In the genomic region with DNA sequence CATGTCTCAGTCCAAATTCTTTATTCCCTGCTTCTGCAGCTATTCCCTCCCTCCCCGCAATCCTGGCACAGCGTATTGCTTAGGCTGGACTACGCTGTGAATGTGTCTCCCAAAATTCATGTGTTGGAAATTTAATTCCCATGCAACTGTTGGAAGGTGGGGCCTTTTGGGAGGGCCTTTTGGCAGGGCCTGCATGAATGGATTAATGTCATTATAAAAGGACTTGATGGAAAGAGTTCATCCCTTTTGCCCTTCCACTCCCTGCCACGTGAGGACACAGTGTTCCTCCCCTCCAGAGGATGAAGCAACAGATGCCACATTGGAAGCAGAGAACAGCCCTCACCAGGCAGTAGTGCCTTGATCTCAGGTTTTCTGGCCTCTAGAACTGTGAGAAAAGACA, we compare ENCODE assay signal across 3 cellular contexts.
TF ChIP-seq lines count a peak whose summit lies in the region.

No MANE protein-coding gene starts in this region.

TF ChIP-seq in IMR-90, 13 proteins besides CTCF, POLR2A, EP300 and RAD21:
- TF ChIP-seq CEBPB (IDR thresholded peaks at IDR 0.05; ENCODE audit: low read depth, low read length) (no peak), MXI1 (IDR thresholded peaks at IDR 0.05; ENCODE audit: borderline replicate concordance, low read depth, low read length) (no peak), FOS (IDR thresholded peaks at IDR 0.05; ENCODE audit: low read depth, low read length) (no peak), NFE2L2 (IDR thresholded peaks at IDR 0.05; ENCODE audit: low read depth, low read length) (no peak), SMC3 (IDR thresholded peaks at IDR 0.05; ENCODE audit: low read depth, low read length) (no peak), RFX5 (IDR thresholded peaks at IDR 0.05; ENCODE audit: low read depth, low read length) (no peak), MAZ (IDR thresholded peaks at IDR 0.05; ENCODE audit: borderline replicate concordance, low read depth, low read length) (no peak)
- TF ChIP-seq, protein P1, sequence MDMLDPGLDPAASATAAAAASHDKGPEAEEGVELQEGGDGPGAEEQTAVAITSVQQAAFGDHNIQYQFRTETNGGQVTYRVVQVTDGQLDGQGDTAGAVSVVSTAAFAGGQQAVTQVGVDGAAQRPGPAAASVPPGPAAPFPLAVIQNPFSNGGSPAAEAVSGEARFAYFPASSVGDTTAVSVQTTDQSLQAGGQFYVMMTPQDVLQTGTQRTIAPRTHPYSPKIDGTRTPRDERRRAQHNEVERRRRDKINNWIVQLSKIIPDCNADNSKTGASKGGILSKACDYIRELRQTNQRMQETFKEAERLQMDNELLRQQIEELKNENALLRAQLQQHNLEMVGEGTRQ (IDR thresholded peaks at IDR 0.05; ENCODE audit: low read depth, low read length): no peak

TF ChIP-seq in H1, 55 proteins besides CTCF, POLR2A, EP300 and RAD21:
- no peak for TF ChIP-seq SIN3A (conservative IDR thresholded peaks at IDR 0.05 in 1 of 2, IDR thresholded peaks at IDR 0.05 in 1 of 2; ENCODE audit: low read depth in 1 of 2, low read length in 2 of 2)
- no peak for TF ChIP-seq SRF (IDR thresholded peaks at IDR 0.05; ENCODE audit: low read depth, low read length)
- TF ChIP-seq SAP30 (IDR thresholded peaks at IDR 0.05; ENCODE audit: insufficient read depth, insufficient replicate concordance, low read length): no peak
- no peak for TF ChIP-seq YY1 (IDR thresholded peaks at IDR 0.05; ENCODE audit: low read depth, low read length)

TF ChIP-seq in HepG2, 621 proteins besides CTCF, POLR2A, EP300 and RAD21:
- TF ChIP-seq POGZ (CRISPR knock-in tag; IDR thresholded peaks at IDR 0.05): no peak
- TF ChIP-seq, protein P2, sequence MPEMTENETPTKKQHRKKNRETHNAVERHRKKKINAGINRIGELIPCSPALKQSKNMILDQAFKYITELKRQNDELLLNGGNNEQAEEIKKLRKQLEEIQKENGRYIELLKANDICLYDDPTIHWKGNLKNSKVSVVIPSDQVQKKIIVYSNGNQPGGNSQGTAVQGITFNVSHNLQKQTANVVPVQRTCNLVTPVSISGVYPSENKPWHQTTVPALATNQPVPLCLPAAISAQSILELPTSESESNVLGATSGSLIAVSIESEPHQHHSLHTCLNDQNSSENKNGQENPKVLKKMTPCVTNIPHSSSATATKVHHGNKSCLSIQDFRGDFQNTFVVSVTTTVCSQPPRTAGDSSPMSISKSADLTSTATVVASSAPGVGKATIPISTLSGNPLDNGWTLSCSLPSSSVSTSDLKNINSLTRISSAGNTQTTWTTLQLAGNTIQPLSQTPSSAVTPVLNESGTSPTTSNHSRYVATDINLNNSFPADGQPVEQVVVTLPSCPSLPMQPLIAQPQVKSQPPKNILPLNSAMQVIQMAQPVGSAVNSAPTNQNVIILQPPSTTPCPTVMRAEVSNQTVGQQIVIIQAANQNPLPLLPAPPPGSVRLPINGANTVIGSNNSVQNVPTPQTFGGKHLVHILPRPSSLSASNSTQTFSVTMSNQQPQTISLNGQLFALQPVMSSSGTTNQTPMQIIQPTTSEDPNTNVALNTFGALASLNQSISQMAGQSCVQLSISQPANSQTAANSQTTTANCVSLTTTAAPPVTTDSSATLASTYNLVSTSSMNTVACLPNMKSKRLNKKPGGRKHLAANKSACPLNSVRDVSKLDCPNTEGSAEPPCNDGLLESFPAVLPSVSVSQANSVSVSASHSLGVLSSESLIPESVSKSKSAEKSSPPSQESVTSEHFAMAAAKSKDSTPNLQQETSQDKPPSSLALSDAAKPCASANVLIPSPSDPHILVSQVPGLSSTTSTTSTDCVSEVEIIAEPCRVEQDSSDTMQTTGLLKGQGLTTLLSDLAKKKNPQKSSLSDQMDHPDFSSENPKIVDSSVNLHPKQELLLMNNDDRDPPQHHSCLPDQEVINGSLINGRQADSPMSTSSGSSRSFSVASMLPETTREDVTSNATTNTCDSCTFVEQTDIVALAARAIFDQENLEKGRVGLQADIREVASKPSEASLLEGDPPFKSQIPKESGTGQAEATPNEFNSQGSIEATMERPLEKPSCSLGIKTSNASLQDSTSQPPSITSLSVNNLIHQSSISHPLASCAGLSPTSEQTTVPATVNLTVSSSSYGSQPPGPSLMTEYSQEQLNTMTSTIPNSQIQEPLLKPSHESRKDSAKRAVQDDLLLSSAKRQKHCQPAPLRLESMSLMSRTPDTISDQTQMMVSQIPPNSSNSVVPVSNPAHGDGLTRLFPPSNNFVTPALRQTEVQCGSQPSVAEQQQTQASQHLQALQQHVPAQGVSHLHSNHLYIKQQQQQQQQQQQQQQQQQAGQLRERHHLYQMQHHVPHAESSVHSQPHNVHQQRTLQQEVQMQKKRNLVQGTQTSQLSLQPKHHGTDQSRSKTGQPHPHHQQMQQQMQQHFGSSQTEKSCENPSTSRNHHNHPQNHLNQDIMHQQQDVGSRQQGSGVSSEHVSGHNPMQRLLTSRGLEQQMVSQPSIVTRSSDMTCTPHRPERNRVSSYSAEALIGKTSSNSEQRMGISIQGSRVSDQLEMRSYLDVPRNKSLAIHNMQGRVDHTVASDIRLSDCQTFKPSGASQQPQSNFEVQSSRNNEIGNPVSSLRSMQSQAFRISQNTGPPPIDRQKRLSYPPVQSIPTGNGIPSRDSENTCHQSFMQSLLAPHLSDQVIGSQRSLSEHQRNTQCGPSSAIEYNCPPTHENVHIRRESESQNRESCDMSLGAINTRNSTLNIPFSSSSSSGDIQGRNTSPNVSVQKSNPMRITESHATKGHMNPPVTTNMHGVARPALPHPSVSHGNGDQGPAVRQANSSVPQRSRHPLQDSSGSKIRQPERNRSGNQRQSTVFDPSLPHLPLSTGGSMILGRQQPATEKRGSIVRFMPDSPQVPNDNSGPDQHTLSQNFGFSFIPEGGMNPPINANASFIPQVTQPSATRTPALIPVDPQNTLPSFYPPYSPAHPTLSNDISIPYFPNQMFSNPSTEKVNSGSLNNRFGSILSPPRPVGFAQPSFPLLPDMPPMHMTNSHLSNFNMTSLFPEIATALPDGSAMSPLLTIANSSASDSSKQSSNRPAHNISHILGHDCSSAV (CRISPR knock-in tag; IDR thresholded peaks at IDR 0.05; ENCODE audit: borderline replicate concordance): no peak
- no peak for TF ChIP-seq ZNF766 (CRISPR knock-in tag; IDR thresholded peaks at IDR 0.05; ENCODE audit: borderline replicate concordance)
- TF ChIP-seq SIX4 (CRISPR knock-in tag; IDR thresholded peaks at IDR 0.05): no peak
- no peak for TF ChIP-seq ZNF772 (CRISPR knock-in tag; IDR thresholded peaks at IDR 0.05)
- no peak for TF ChIP-seq TOE1 (CRISPR knock-in tag; IDR thresholded peaks at IDR 0.05)
- no peak for TF ChIP-seq FOXJ3 (CRISPR knock-in tag; IDR thresholded peaks at IDR 0.05; ENCODE audit: borderline replicate concordance)
- no peak for TF ChIP-seq SIN3A (IDR thresholded peaks at IDR 0.05; ENCODE audit: borderline replicate concordance, low read depth, low read length)
- TF ChIP-seq ZFP82 (CRISPR knock-in tag; IDR thresholded peaks at IDR 0.05; ENCODE audit: borderline replicate concordance): no peak
- TF ChIP-seq HDAC1 (CRISPR knock-in tag; IDR thresholded peaks at IDR 0.05): no peak
- no peak for TF ChIP-seq ZNF775 (CRISPR knock-in tag; IDR thresholded peaks at IDR 0.05; ENCODE audit: borderline replicate concordance)
- TF ChIP-seq, protein P3, sequence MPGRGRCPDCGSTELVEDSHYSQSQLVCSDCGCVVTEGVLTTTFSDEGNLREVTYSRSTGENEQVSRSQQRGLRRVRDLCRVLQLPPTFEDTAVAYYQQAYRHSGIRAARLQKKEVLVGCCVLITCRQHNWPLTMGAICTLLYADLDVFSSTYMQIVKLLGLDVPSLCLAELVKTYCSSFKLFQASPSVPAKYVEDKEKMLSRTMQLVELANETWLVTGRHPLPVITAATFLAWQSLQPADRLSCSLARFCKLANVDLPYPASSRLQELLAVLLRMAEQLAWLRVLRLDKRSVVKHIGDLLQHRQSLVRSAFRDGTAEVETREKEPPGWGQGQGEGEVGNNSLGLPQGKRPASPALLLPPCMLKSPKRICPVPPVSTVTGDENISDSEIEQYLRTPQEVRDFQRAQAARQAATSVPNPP (CRISPR knock-in tag; IDR thresholded peaks at IDR 0.05): no peak
- TF ChIP-seq, protein P4, sequence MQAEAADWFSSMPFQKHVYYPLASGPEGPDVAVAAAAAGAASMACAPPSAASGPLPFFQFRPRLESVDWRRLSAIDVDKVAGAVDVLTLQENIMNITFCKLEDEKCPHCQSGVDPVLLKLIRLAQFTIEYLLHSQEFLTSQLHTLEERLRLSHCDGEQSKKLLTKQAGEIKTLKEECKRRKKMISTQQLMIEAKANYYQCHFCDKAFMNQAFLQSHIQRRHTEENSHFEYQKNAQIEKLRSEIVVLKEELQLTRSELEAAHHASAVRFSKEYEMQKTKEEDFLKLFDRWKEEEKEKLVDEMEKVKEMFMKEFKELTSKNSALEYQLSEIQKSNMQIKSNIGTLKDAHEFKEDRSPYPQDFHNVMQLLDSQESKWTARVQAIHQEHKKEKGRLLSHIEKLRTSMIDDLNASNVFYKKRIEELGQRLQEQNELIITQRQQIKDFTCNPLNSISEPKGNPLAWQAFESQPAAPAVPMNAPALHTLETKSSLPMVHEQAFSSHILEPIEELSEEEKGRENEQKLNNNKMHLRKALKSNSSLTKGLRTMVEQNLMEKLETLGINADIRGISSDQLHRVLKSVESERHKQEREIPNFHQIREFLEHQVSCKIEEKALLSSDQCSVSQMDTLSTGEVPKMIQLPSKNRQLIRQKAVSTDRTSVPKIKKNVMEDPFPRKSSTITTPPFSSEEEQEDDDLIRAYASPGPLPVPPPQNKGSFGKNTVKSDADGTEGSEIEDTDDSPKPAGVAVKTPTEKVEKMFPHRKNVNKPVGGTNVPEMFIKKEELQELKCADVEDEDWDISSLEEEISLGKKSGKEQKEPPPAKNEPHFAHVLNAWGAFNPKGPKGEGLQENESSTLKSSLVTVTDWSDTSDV (CRISPR knock-in tag; IDR thresholded peaks at IDR 0.05): no peak
- TF ChIP-seq ZNF557 (CRISPR knock-in tag; IDR thresholded peaks at IDR 0.05): no peak
- TF ChIP-seq, protein P5, sequence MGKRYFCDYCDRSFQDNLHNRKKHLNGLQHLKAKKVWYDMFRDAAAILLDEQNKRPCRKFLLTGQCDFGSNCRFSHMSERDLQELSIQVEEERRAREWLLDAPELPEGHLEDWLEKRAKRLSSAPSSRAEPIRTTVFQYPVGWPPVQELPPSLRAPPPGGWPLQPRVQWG (CRISPR knock-in tag; IDR thresholded peaks at IDR 0.05; ENCODE audit: borderline replicate concordance, low read depth): no peak
- TF ChIP-seq MTF1 (CRISPR knock-in tag; IDR thresholded peaks at IDR 0.05): no peak
- TF ChIP-seq PLRG1 (conservative IDR thresholded peaks at IDR 0.05): no peak
- TF ChIP-seq CBX1 (IDR thresholded peaks at IDR 0.05; ENCODE audit: low read depth): no peak
- no peak for TF ChIP-seq KMT2A (CRISPR knock-in tag; IDR thresholded peaks at IDR 0.05)
- no peak for TF ChIP-seq WIZ (CRISPR knock-in tag; IDR thresholded peaks at IDR 0.05)
